8 cellular contexts compared by ENCODE assay signal in the genomic region with DNA sequence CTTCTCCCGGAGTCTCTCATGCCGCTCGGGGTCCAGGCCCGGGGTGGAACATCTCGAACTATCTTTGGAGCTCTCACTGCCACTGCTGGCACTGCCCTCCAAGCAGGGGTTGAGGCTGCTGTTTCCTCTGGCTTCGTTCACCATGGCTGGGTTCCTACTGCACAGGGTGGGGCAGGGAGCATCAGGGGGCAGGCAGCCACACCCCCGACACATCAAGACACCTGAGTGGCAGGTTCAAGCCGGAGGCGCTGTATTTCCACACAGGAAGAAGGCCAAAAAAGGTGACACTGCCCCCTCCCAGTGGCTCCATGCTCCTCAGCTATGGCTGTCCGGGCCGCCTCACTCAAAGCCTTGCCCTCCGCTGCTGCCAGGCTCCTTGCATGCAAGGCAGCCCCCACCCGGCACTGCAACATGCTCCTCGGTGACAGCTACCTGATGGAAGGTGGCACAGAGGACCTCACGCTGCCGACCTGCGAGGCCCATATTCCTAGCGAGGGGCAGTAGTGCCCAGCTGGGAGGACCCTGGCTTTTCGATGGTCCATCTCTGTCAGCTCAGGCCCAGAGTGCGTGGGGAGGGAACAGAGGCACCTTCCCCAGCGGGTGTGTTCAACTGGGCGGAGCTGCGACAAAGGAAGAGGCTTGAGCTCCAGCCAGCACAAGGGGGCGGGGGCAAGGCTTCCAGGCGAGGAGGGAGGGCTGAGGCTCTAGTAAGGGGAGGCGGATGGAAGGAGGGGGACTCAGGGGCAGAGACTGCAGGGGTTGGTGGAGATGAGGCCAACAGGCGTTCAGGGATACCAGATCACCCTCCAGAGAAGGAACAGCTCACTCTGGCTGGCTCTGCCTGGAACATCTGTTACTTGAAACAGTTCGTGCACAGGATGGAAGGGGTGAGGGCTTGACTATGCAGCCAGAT. TPM values are rescaled to one million over a fixed set of nuclear protein-coding genes. Genes with fewer than 3 reads are reported as not detected.
DNase-seq lines count a peak whose midpoint lies in the region; ATAC-seq and TF ChIP-seq lines count a peak whose summit lies in the region.

No MANE protein-coding gene starts in this region.

- H3K36me3 Mint-ChIP-seq in activated CD8-positive, alpha-beta memory T cell treated with anti-CD3 and anti-CD28 coated beads, Interleukin-2, amount 10 ng/mL, durations not matched to agents 7 days and 5 days: peaks cover 12% of the 10 kb centered on the region
- peaks cover 26% of the 10 kb centered on the region for H3K36me3 Mint-ChIP-seq in endodermal cell (ENCODE audit: low read depth)

- H3K4me2 ChIP-seq in mesenchymal stem cell (ENCODE audit: low read length, poor library complexity, severe bottlenecking): peak overlapping the region; percentile 89

- peak overlapping the region; percentile 50 for H2BK15ac ChIP-seq in mesenchymal stem cell (ENCODE audit: low read depth, poor library complexity, severe bottlenecking)

- peak overlapping the region; percentile 71 to 82 for H2BK12ac ChIP-seq in mesenchymal stem cell (ENCODE audit: low read length in 2 of 2)

- H3K23ac ChIP-seq in mesenchymal stem cell (ENCODE audit: low read length in 2 of 2): peak overlapping the region in 1 of 2 experiments; percentile 66

- ATAC-seq in GM21390 (IDR thresholded peaks at IDR 0.05; ENCODE audit: unreplicated experiment): peak; percentile 29
- ATAC-seq in activated CD8-positive, alpha-beta memory T cell treated with anti-CD3 and anti-CD28 coated beads, Interleukin-2, amount 10 ng/mL, durations not matched to agents 7 days and 5 days: peak; percentile 57

- H3K18ac ChIP-seq in mesenchymal stem cell (ENCODE audit: low read depth in 1 of 2, low read length in 2 of 2): peak overlapping the region; percentile 6 to 99

- peaks cover 18% of the 10 kb centered on the region for H3K4me1 ChIP-seq in endodermal cell (ENCODE audit: control insufficient read depth, insufficient read depth, low read length)
- H3K4me1 ChIP-seq in mesenchymal stem cell (ENCODE audit: control insufficient read depth, insufficient read depth, low read depth, low read length): peaks cover 38% of the 10 kb centered on the region

- H3K14ac ChIP-seq in mesenchymal stem cell (ENCODE audit: low read length in 2 of 2): peak overlapping the region in 1 of 2 experiments; percentile 98

- 6 to 14% methylated on average over 15 to 28 of the region's 28 CpGs for WGBS in endodermal cell (ENCODE audit: insufficient coverage in 1 of 2, insufficient read length in 1 of 2), 2 experiments
- WGBS in mesenchymal stem cell: 13% methylated on average over 28 of the region's 28 CpGs

- peaks cover 8% of the 10 kb centered on the region for H3K79me1 ChIP-seq in mesenchymal stem cell (replicated peaks; ENCODE audit: low read length, poor library complexity, severe bottlenecking)

- peak overlapping the region; percentile 91 for H3K4me3 Mint-ChIP-seq in activated CD8-positive, alpha-beta memory T cell treated with anti-CD3 and anti-CD28 coated beads, Interleukin-2, amount 10 ng/mL, durations not matched to agents 7 days and 5 days
- peak overlapping the region; percentile 97 for H3K4me3 Mint-ChIP-seq in endodermal cell

- peak overlapping the region; percentile 3 to 92 for H3K4ac ChIP-seq in mesenchymal stem cell (ENCODE audit: low read depth in 1 of 2, low read length in 2 of 2)

- no peak overlapping the region for H3K9ac ChIP-seq in endodermal cell (ENCODE audit: extremely low read depth, low read length, poor library complexity, severe bottlenecking)
- peak overlapping the region; percentile 94 for H3K9ac ChIP-seq in mesenchymal stem cell (ENCODE audit: low read length)

- peaks cover 27% of the 10 kb centered on the region for H3K36me3 ChIP-seq in endodermal cell (ENCODE audit: control insufficient read depth, insufficient read depth, low read length)
- peaks cover 21 to 42% of the 10 kb centered on the region in 2 experiments for H3K36me3 ChIP-seq in mesenchymal stem cell (ENCODE audit: control insufficient read depth in 1 of 2, insufficient read depth in 2 of 2, low read depth in 1 of 2, low read length in 2 of 2)

- H3K27me3 Mint-ChIP-seq in activated CD8-positive, alpha-beta memory T cell treated with anti-CD3 and anti-CD28 coated beads, Interleukin-2, amount 10 ng/mL, durations not matched to agents 7 days and 5 days: no peaks in the 10 kb centered on the region
- no peaks in the 10 kb centered on the region for H3K27me3 Mint-ChIP-seq in endodermal cell (ENCODE audit: insufficient read depth)

- H4K91ac ChIP-seq in mesenchymal stem cell (ENCODE audit: low read length): peak overlapping the region; percentile 7

- H2AK5ac ChIP-seq in mesenchymal stem cell (ENCODE audit: low read length, severe bottlenecking): peak overlapping the region; percentile 33

- DNase-seq in AML-193 (lab: John Stamatoyannopoulos, UW) (peak; percentile 26 to 31), NCI-H524 treated with DMSO at 0.1 percent for 48 hours (lab: John Stamatoyannopoulos, UW) (peak; percentile 60), endodermal cell (peak; percentile 98), mesenchymal stem cell (peak; percentile 99), SW 1271 (lab: John Stamatoyannopoulos, UW) (no peak)
- peak; percentile 91 for DNase-seq in activated CD8-positive, alpha-beta memory T cell treated with anti-CD3 and anti-CD28 coated beads, Interleukin-2, amount 10 ng/mL, durations not matched to agents 7 days and 5 days
- DNase-seq in stimulated activated CD4-positive, alpha-beta T cell treated with anti-CD3 and anti-CD28 coated beads, TNF-alpha, amount 100 ng/mL, for 48 hours (ENCODE audit: low read depth in 3 of 3): peak; percentile 18 to 69 (median 33)

- peak overlapping the region; percentile 80 for H3K27ac Mint-ChIP-seq in activated CD8-positive, alpha-beta memory T cell treated with anti-CD3 and anti-CD28 coated beads, Interleukin-2, amount 10 ng/mL, durations not matched to agents 7 days and 5 days
- peak overlapping the region; percentile 92 for H3K27ac Mint-ChIP-seq in endodermal cell

- H2BK120ac ChIP-seq in mesenchymal stem cell (ENCODE audit: low read depth, low read length): no peak overlapping the region

- H3K27me3 ChIP-seq in endodermal cell (ENCODE audit: control insufficient read depth, insufficient read depth, low read length, poor library complexity, severe bottlenecking) (no peaks in the 10 kb centered on the region), mesenchymal stem cell (ENCODE audit: control insufficient read depth in 1 of 2, insufficient read depth in 1 of 2, low read length in 2 of 2) (no peaks in the 10 kb centered on the region)

- H3K4me3 ChIP-seq in endodermal cell (ENCODE audit: low read length) (peak overlapping the region; percentile 78), mesenchymal stem cell (ENCODE audit: insufficient read depth in 1 of 2, low read depth in 1 of 2, low read length in 2 of 2) (peak overlapping the region; percentile 63 to 96)

- CTCF ChIA-PET in activated CD8-positive, alpha-beta memory T cell treated with anti-CD3 and anti-CD28 coated beads, Interleukin-2, amount 10 ng/mL, durations not matched to agents 7 days and 5 days (lab: Charles Lee): interaction anchor here (0.8 to 1.9 kb wide), 6 partner anchors 18 to 153 kb away, joined by 3 to 6 read pairs (median 4); a partner anchor contains a TSS

- H3K4me1 Mint-ChIP-seq in activated CD8-positive, alpha-beta memory T cell treated with anti-CD3 and anti-CD28 coated beads, Interleukin-2, amount 10 ng/mL, durations not matched to agents 7 days and 5 days: peaks cover 58% of the 10 kb centered on the region
- peaks cover 37% of the 10 kb centered on the region for H3K4me1 Mint-ChIP-seq in endodermal cell

- no peaks in the 10 kb centered on the region for H3K9me3 Mint-ChIP-seq in activated CD8-positive, alpha-beta memory T cell treated with anti-CD3 and anti-CD28 coated beads, Interleukin-2, amount 10 ng/mL, durations not matched to agents 7 days and 5 days (ENCODE audit: low read depth)
- H3K9me3 Mint-ChIP-seq in endodermal cell: no peaks in the 10 kb centered on the region

- TF ChIP-seq CTCF in endodermal cell (conservative IDR thresholded peaks at IDR 0.05): peak; percentile 6

- H3K9me3 ChIP-seq in endodermal cell (ENCODE audit: control insufficient read depth, low read length): no peaks in the 10 kb centered on the region
- no peaks in the 10 kb centered on the region for H3K9me3 ChIP-seq in mesenchymal stem cell (ENCODE audit: control insufficient read depth, low read length)

- no peak overlapping the region for H2BK5ac ChIP-seq in mesenchymal stem cell (ENCODE audit: low read depth, low read length, poor library complexity, severe bottlenecking)

- H3K27ac ChIP-seq in endodermal cell (ENCODE audit: low read depth, low read length) (peak overlapping the region; percentile 48), mesenchymal stem cell (ENCODE audit: low read length, poor library complexity, severe bottlenecking) (peak overlapping the region; percentile 85)

- peak overlapping the region; percentile 72 for H2AFZ ChIP-seq in mesenchymal stem cell (ENCODE audit: low read depth, low read length)

- H4K8ac ChIP-seq in mesenchymal stem cell (ENCODE audit: low read length): peak overlapping the region; percentile 49

RNA-seq across cellular contexts. Expression of a gene that starts 2.5 kb away (rescaled TPM):
- total RNA-seq in activated CD8-positive, alpha-beta memory T cell treated with anti-CD3 and anti-CD28 coated beads, Interleukin-2, amount 10 ng/mL, durations not matched to agents 7 days and 5 days: 10 to 100 TPM; 24.1 to 30.0 TPM
- 10 to 100 TPM; 22.3 to 30.0 TPM for total RNA-seq in endodermal cell
- 15.8 TPM for polyA plus RNA-seq in endodermal cell (2013, experiment 1 of 2)
- polyA plus RNA-seq in endodermal cell (2013, experiment 2 of 2): 14.0 TPM
- polyA plus RNA-seq in mesenchymal stem cell (2013, experiment 1 of 2): 13.7 TPM
- 13.3 TPM for polyA plus RNA-seq in mesenchymal stem cell (2013, experiment 2 of 2)

RNA-seq across cellular contexts. Expression of a gene that starts 2.8 kb away (rescaled TPM):
- total RNA-seq in activated CD8-positive, alpha-beta memory T cell treated with anti-CD3 and anti-CD28 coated beads, Interleukin-2, amount 10 ng/mL, durations not matched to agents 7 days and 5 days: 10 to 100 TPM; 20.0 to 21.1 TPM
- total RNA-seq in endodermal cell: 10 to 100 TPM; 29.6 to 31.5 TPM
- polyA plus RNA-seq in endodermal cell (2013, experiment 1 of 2): 27.6 TPM
- 29.3 TPM for polyA plus RNA-seq in endodermal cell (2013, experiment 2 of 2)
- polyA plus RNA-seq in mesenchymal stem cell (2013, experiment 1 of 2): 23.7 TPM
- polyA plus RNA-seq in mesenchymal stem cell (2013, experiment 2 of 2): 22.9 TPM

RNA-seq across cellular contexts. Expression of a gene that starts 41.2 kb away (rescaled TPM):
- total RNA-seq in activated CD8-positive, alpha-beta memory T cell treated with anti-CD3 and anti-CD28 coated beads, Interleukin-2, amount 10 ng/mL, durations not matched to agents 7 days and 5 days: not detected
- total RNA-seq in endodermal cell: 1 to 10 TPM in 1 of 2 donors, under 1 TPM in 1; 0.95 to 1.4 TPM
- polyA plus RNA-seq in endodermal cell (2013, experiment 1 of 2): 0.39 TPM
- polyA plus RNA-seq in endodermal cell (2013, experiment 2 of 2): 0.54 TPM
- polyA plus RNA-seq in mesenchymal stem cell (2013, experiment 1 of 2): 0.36 TPM
- 0.19 TPM for polyA plus RNA-seq in mesenchymal stem cell (2013, experiment 2 of 2)

RNA-seq across cellular contexts. Expression of a gene that starts 44.4 kb away (rescaled TPM):
- not detected for total RNA-seq in activated CD8-positive, alpha-beta memory T cell treated with anti-CD3 and anti-CD28 coated beads, Interleukin-2, amount 10 ng/mL, durations not matched to agents 7 days and 5 days
- total RNA-seq in endodermal cell: not detected
- polyA plus RNA-seq in endodermal cell (2013, experiment 1 of 2): 1.6 TPM
- polyA plus RNA-seq in endodermal cell (2013, experiment 2 of 2): 3.4 TPM
- not detected for polyA plus RNA-seq in mesenchymal stem cell (2013, experiment 1 of 2)
- polyA plus RNA-seq in mesenchymal stem cell (2013, experiment 2 of 2): not detected

RNA-seq across cellular contexts. Expression of a gene that starts 55.5 kb away (rescaled TPM):
- total RNA-seq in activated CD8-positive, alpha-beta memory T cell treated with anti-CD3 and anti-CD28 coated beads, Interleukin-2, amount 10 ng/mL, durations not matched to agents 7 days and 5 days: not detected
- total RNA-seq in endodermal cell: 10 to 100 TPM; 45.8 to 51.9 TPM
- 110 TPM for polyA plus RNA-seq in endodermal cell (2013, experiment 1 of 2)
- polyA plus RNA-seq in endodermal cell (2013, experiment 2 of 2): 184 TPM
- not detected for polyA plus RNA-seq in mesenchymal stem cell (2013, experiment 1 of 2)
- 0.07 TPM for polyA plus RNA-seq in mesenchymal stem cell (2013, experiment 2 of 2)

Comparison
In these comparisons a context has a peak if more than half of its experiments do, and no peak if none do; other contexts are left out.
1. DNase-seq: peak in AML-193 (2 of 2), NCI-H524 treated with DMSO at 0.1 percent for 48 hours (single experiment), activated CD8-positive, alpha-beta memory T cell treated with anti-CD3 and anti-CD28 coated beads, Interleukin-2, amount 10 ng/mL, durations not matched to agents 7 days and 5 days (single experiment), endodermal cell (single experiment), mesenchymal stem cell (single experiment) and stimulated activated CD4-positive, alpha-beta T cell treated with anti-CD3 and anti-CD28 coated beads, TNF-alpha, amount 100 ng/mL, for 48 hours (3 of 3); none in SW 1271 (0 of 2).